1 cellular context compared by ENCODE assay signal in genomic region chr6:44966449-44967091, GRCh38.
TF ChIP-seq lines count a peak whose summit lies in the region.

No MANE protein-coding gene starts in this region.

TF ChIP-seq in HCT116, 20 proteins besides CTCF, POLR2A, EP300 and RAD21 (continued from another document):
- TF ChIP-seq REST (IDR thresholded peaks at IDR 0.05; ENCODE audit: low read depth) = no peak
- TF ChIP-seq CEBPB (IDR thresholded peaks at IDR 0.05; ENCODE audit: low read depth) = peak; percentile 75
- TF ChIP-seq ZFX (IDR thresholded peaks at IDR 0.05) = no peak
